8 cellular contexts compared by ENCODE assay signal in the genomic region with DNA sequence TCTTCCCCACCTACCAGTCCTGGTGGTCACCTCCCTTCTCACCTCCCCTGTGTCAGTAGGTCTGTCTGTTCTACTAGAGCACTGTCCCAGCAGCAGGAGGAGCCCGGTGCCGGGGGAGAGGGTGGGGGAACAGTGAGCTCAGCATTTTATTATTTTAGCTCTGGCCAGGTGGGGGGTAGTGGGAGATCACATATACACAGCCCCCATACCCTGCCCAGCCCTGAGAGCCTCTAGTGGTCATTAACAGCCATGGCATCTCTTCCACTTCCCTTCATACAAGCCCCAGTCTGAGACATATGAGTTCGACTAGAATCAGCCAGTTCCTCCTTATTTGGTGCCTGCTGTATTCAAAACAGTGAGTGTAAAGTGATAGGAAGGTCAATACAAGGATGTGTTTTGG. TPM values are rescaled to one million over a fixed set of nuclear protein-coding genes. Genes with fewer than 3 reads are reported as not detected.
DNase-seq lines count a peak whose midpoint lies in the region; ATAC-seq and TF ChIP-seq lines count a peak whose summit lies in the region.

TSS of gene TMOD4 (minus strand) at position 72 of the 400 bp plus-strand sequence. CDS start 1,106 bp downstream, outside the sequence.

- H3K27me3 Mint-ChIP-seq in central memory CD8-positive, alpha-beta T cell, result no peaks in the 10 kb centered on the region
- no peaks in the 10 kb centered on the region for H3K27me3 Mint-ChIP-seq in naive thymus-derived CD8-positive, alpha-beta T cell

- peaks cover 52% of the 10 kb centered on the region for H3K36me3 Mint-ChIP-seq in central memory CD8-positive, alpha-beta T cell (ENCODE audit: insufficient read depth)
- H3K36me3 Mint-ChIP-seq in naive thymus-derived CD8-positive, alpha-beta T cell, result peaks cover 4 to 83% (median 13%) of the 10 kb centered on the region in 3 donors

- peaks cover 7% of the 10 kb centered on the region for H3K4me1 Mint-ChIP-seq in central memory CD8-positive, alpha-beta T cell
- peaks cover 0 to 14% (median 7%) of the 10 kb centered on the region in 4 donors for H3K4me1 Mint-ChIP-seq in naive thymus-derived CD8-positive, alpha-beta T cell

- DNase-seq in DMS 273 treated with DMSO at 0.1 percent for 48 hours (lab: John Stamatoyannopoulos, UW) (peak; percentile 96), NB4 (ENCODE audit: low read depth) (peak; percentile 49), GM19240 (ENCODE audit: insufficient read length, low spot score) (no peak)
- no peak for DNase-seq in central memory CD8-positive, alpha-beta T cell (ENCODE audit: low spot score in 2 of 2)
- no peak for DNase-seq in naive thymus-derived CD8-positive, alpha-beta T cell
- DNase-seq in stimulated activated CD4-positive, alpha-beta T cell treated with anti-CD3 and anti-CD28 coated beads, Interleukin-15, amount 100 ng/mL, for 24 hours, result no peak

- H3K4me3 ChIP-seq in NB4 (ENCODE audit: low read depth, low read length), result no peak within 1 kb of the TSS

- TF ChIP-seq CTCF in NB4 (IDR thresholded peaks at IDR 0.05; ENCODE audit: low read depth, low read length), result peak; percentile 56

- ATAC-seq in central memory CD8-positive, alpha-beta T cell (replicated peaks; ENCODE audit: extremely low read depth, poor library complexity, severe bottlenecking), result no peak
- peak; percentile 73 to 78 for ATAC-seq in naive thymus-derived CD8-positive, alpha-beta T cell
- ATAC-seq in GM18873 (IDR thresholded peaks at IDR 0.05; ENCODE audit: low FRiP score, unreplicated experiment) (no peak), HG02884 (IDR thresholded peaks at IDR 0.05; ENCODE audit: unreplicated experiment) (no peak)

- no peak for TF ChIP-seq POLR2A in NB4 (IDR thresholded peaks at IDR 0.05; ENCODE audit: extremely low read depth, insufficient read length)

- POLR2A ChIA-PET in naive thymus-derived CD8-positive, alpha-beta T cell (lab: Charles Lee), result interaction anchor here (1.7 to 3.1 kb wide), 2 partner anchors 9 to 18 kb away, joined by 10 to 15 read pairs; partner anchors contain the start of genes LYSMD1 and SCNM1

- peak within 1 kb of the TSS; percentile 33 for H3K27ac Mint-ChIP-seq in central memory CD8-positive, alpha-beta T cell (ENCODE audit: low read depth)
- H3K27ac Mint-ChIP-seq in naive thymus-derived CD8-positive, alpha-beta T cell, result peak within 1 kb of the TSS in 9 of 10 donors; percentile 8 to 80 (median 57)

- H3K4me3 Mint-ChIP-seq in central memory CD8-positive, alpha-beta T cell, result no peak within 1 kb of the TSS
- no peak within 1 kb of the TSS for H3K4me3 Mint-ChIP-seq in naive thymus-derived CD8-positive, alpha-beta T cell

- no peaks in the 10 kb centered on the region for H3K9me3 Mint-ChIP-seq in central memory CD8-positive, alpha-beta T cell
- no peaks in the 10 kb centered on the region for H3K9me3 Mint-ChIP-seq in naive thymus-derived CD8-positive, alpha-beta T cell

RNA-seq across cellular contexts. Expression of gene TMOD4, which starts in this region (rescaled TPM):
- total RNA-seq in naive thymus-derived CD8-positive, alpha-beta T cell, result 1 to 10 TPM; 2.0 to 4.6 TPM
- under 1 TPM in 2 of 3 donors, not detected in 1; 0.50 to 0.59 TPM for polyA plus RNA-seq in naive thymus-derived CD8-positive, alpha-beta T cell

Comparison
In these comparisons a context has a peak if more than half of its experiments do, and no peak if none do; other contexts are left out.
1. DNase-seq: peak in DMS 273 treated with DMSO at 0.1 percent for 48 hours (single experiment) and NB4 (single experiment); none in central memory CD8-positive, alpha-beta T cell (0 of 2), naive thymus-derived CD8-positive, alpha-beta T cell (0 of 10), GM19240 (single experiment) and stimulated activated CD4-positive, alpha-beta T cell treated with anti-CD3 and anti-CD28 coated beads, Interleukin-15, amount 100 ng/mL, for 24 hours (single experiment).
2. ATAC-seq: peak in naive thymus-derived CD8-positive, alpha-beta T cell (2 of 2); none in central memory CD8-positive, alpha-beta T cell (single experiment), GM18873 (single experiment) and HG02884 (single experiment).